In the genomic region with DNA sequence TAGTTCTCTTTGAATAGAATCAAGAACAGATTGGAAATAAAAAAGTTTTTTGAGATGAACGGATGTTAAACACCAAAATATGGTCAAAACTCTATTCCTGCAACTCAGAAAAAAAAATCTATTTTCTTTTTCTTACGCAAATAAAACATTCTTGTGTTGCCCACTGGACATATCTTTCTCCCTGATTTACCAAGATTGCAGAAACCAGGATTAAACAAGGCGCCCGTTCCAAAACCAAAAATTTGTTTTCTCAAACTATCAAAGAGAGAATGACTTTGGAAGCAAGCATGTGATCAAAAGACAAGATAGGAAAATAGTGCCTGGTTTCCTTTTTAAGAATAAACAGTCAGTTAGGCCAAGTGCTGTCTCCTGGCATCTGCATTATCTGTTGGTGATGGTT, we compare ENCODE assay signal across 14 cellular contexts.
A peak's percentile ranks its signal among the peaks of the same experiment; 100 is the strongest.
DNase-seq lines count a peak whose midpoint lies in the region; ATAC-seq and TF ChIP-seq lines count a peak whose summit lies in the region.
"Had no signal": no experiment of that assay in that cellular context is flagged by ENCODE, and none has a peak within 500 bp of the region (broad histone marks: within the 10 kb centered on the region; RNA-seq: fewer than 3 reads in every experiment).

No MANE protein-coding gene starts in this region.

- peaks cover 32% of the 10 kb centered on the region for H3K4me1 Mint-ChIP-seq in stimulated activated effector memory CD8-positive, alpha-beta T cell treated with anti-CD3 and anti-CD28 coated beads, Interleukin-12 subunit alpha, Interleukin-12 subunit beta, amount 100 ng/mL, for 72 hours
- H3K4me1 Mint-ChIP-seq in T-helper 17 cell, result peaks cover 9% of the 10 kb centered on the region

- no peaks in the 10 kb centered on the region for H3K36me3 Mint-ChIP-seq in stimulated activated effector memory CD8-positive, alpha-beta T cell treated with anti-CD3 and anti-CD28 coated beads, Interleukin-12 subunit alpha, Interleukin-12 subunit beta, amount 100 ng/mL, for 72 hours
- no peaks in the 10 kb centered on the region for H3K36me3 Mint-ChIP-seq in T-helper 17 cell (ENCODE audit: low read depth)
- H3K36me3 Mint-ChIP-seq: CD4-positive, CD25-positive, alpha-beta regulatory T cell had no signal

- no peaks in the 10 kb centered on the region for H3K9me2 ChIP-seq in SK-N-SH
- no peaks in the 10 kb centered on the region for H3K9me2 ChIP-seq in GM23248 (ENCODE audit: insufficient read depth)

- H3K9me3 ChIP-seq in SK-N-SH, result no peaks in the 10 kb centered on the region
- no peaks in the 10 kb centered on the region for H3K9me3 ChIP-seq in GM23248 (ENCODE audit: low read depth)
- peaks cover 0 to 5% (median 3%) of the 10 kb centered on the region in 4 donors for H3K9me3 ChIP-seq in esophagus muscularis mucosa
- no peaks in the 10 kb centered on the region for H3K9me3 ChIP-seq in T-helper 17 cell (ENCODE audit: control insufficient read depth, low read length, poor library complexity, severe bottlenecking)

- CTCF ChIA-PET in SK-N-SH (lab: Yijun Ruan, JAX), result interaction anchor here (1.3 kb wide), 1 partner anchor 28 kb away, joined by 3 read pairs; no protein-coding TSS in a partner anchor

- TF ChIP-seq EP300 in SK-N-SH (IDR thresholded peaks at IDR 0.05; ENCODE audit: borderline replicate concordance in 1 of 2, low read depth in 1 of 2, low read length in 1 of 2) (no peak), esophagus muscularis mucosa (IDR thresholded peaks at IDR 0.05) (no peak)

- H3K4me1 ChIP-seq in SK-N-SH (ENCODE audit: control insufficient read depth in 1 of 2, insufficient read depth in 2 of 2, low read depth in 1 of 2, low read length in 1 of 2) (no peaks in the 10 kb centered on the region; a peak in 1 of 4 replicates), GM23248 (ENCODE audit: insufficient read depth) (peaks cover 13% of the 10 kb centered on the region; the same call in 1 of the 2 replicates), esophagus muscularis mucosa (no peaks in the 10 kb centered on the region)

- in situ Hi-C loops in GM23248 (cut with MboI), result no loop called here

- ATAC-seq in SK-N-SH treated with all-trans-retinoic acid at 6 μM for 48 hours, result no peak
- no peak for ATAC-seq in stimulated activated effector memory CD8-positive, alpha-beta T cell treated with anti-CD3 and anti-CD28 coated beads, Interleukin-12 subunit alpha, Interleukin-12 subunit beta, amount 100 ng/mL, for 72 hours
- ATAC-seq in T-helper 17 cell, result no peak
- ATAC-seq in HG03521 (IDR thresholded peaks at IDR 0.05; ENCODE audit: unreplicated experiment), result no peak

- H3K4me2 ChIP-seq in SK-N-SH (peak overlapping the region; percentile 29; the same call in 1 of the 2 replicates), GM23248 (ENCODE audit: unreplicated experiment) (no peak overlapping the region)

- intact Hi-C loops in esophagus muscularis mucosa (cut with DNase I), result no loop called here

- POLR2A ChIA-PET in SK-N-SH (lab: Yijun Ruan, JAX), result no interaction called here

- no peaks in the 10 kb centered on the region for H4K20me1 ChIP-seq in SK-N-SH (ENCODE audit: insufficient read depth)
- no peaks in the 10 kb centered on the region for H4K20me1 ChIP-seq in GM23248 (ENCODE audit: insufficient read depth)
- H4K20me1 ChIP-seq: BLaER1 had no signal

- H3K4me3 ChIP-seq in SK-N-SH (ENCODE audit: low read depth in 2 of 2, low read length in 1 of 2) (no peak overlapping the region), GM23248 (no peak overlapping the region), esophagus muscularis mucosa (no peak overlapping the region)
- H3K4me3 ChIP-seq: BLaER1 had no signal

- no peak for TF ChIP-seq RAD21 in SK-N-SH (IDR thresholded peaks at IDR 0.05; ENCODE audit: low read length)

- WGBS in SK-N-SH (ENCODE audit: low lambda C conversion rate), result 37% methylated on average over 4 of the region's 4 CpGs
- 50 to 51% methylated on average over 4 of the region's 4 CpGs for WGBS in GM23248 (ENCODE audit: low coverage in 1 of 2, low lambda C conversion rate in 2 of 2, missing lambda C conversion rate in 2 of 2), 2 experiments
- 66% methylated on average over 4 of the region's 4 CpGs for WGBS in esophagus muscularis mucosa

- no peak overlapping the region for H3K4me3 Mint-ChIP-seq in stimulated activated effector memory CD8-positive, alpha-beta T cell treated with anti-CD3 and anti-CD28 coated beads, Interleukin-12 subunit alpha, Interleukin-12 subunit beta, amount 100 ng/mL, for 72 hours
- no peak overlapping the region for H3K4me3 Mint-ChIP-seq in T-helper 17 cell
- H3K4me3 Mint-ChIP-seq: CD4-positive, CD25-positive, alpha-beta regulatory T cell; HFFc6 had no signal

- TF ChIP-seq CTCF in SK-N-SH (IDR thresholded peaks at IDR 0.05), result no peak
- TF ChIP-seq CTCF in esophagus muscularis mucosa (IDR thresholded peaks at IDR 0.05), result no peak

- H3K9ac ChIP-seq in SK-N-SH (no peak overlapping the region), GM23248 (no peak overlapping the region)
- H3K9ac ChIP-seq: BLaER1 had no signal

- no peak for DNase-seq in SK-N-SH
- DNase-seq in GM23248, result no peak
- peak; percentile 10 for DNase-seq in esophagus muscularis mucosa (ENCODE audit: extremely low spot score)
- DNase-seq in stimulated activated effector memory CD8-positive, alpha-beta T cell treated with anti-CD3 and anti-CD28 coated beads, Interleukin-12 subunit alpha, Interleukin-12 subunit beta, amount 100 ng/mL, for 72 hours (ENCODE audit: low spot score in 2 of 2), result no peak
- no peak for DNase-seq in T-helper 17 cell
- no peak for DNase-seq in SKM-1 (lab: John Stamatoyannopoulos, UW; ENCODE audit: unreplicated experiment)
- DNase-seq: CD4-positive, CD25-positive, alpha-beta regulatory T cell; DMS53; HCEC 1CT; HFFc6 had no signal

- H3K27ac Mint-ChIP-seq in stimulated activated effector memory CD8-positive, alpha-beta T cell treated with anti-CD3 and anti-CD28 coated beads, Interleukin-12 subunit alpha, Interleukin-12 subunit beta, amount 100 ng/mL, for 72 hours, result peak overlapping the region; percentile 56
- no peak overlapping the region for H3K27ac Mint-ChIP-seq in T-helper 17 cell
- H3K27ac Mint-ChIP-seq: CD4-positive, CD25-positive, alpha-beta regulatory T cell; HFFc6 had no signal

- no peak overlapping the region for H2AFZ ChIP-seq in SK-N-SH (ENCODE audit: low read depth)
- 0 out of 2 replicates have a peak overlapping the region, but pooled peaks have one; percentile 78 for H2AFZ ChIP-seq in GM23248

- no peaks in the 10 kb centered on the region for H3K27me3 ChIP-seq in SK-N-SH (ENCODE audit: insufficient read depth)
- no peaks in the 10 kb centered on the region for H3K27me3 ChIP-seq in GM23248 (replicated peaks; ENCODE audit: insufficient read depth)
- H3K27me3 ChIP-seq in esophagus muscularis mucosa, result no peaks in the 10 kb centered on the region
- H3K27me3 ChIP-seq: BLaER1 had no signal

- peaks cover 3% of the 10 kb centered on the region for H3K9me3 Mint-ChIP-seq in stimulated activated effector memory CD8-positive, alpha-beta T cell treated with anti-CD3 and anti-CD28 coated beads, Interleukin-12 subunit alpha, Interleukin-12 subunit beta, amount 100 ng/mL, for 72 hours

- H3K27ac ChIP-seq in SK-N-SH (ENCODE audit: low read depth in 2 of 2, low read length in 1 of 2) (no peak overlapping the region), GM23248 (no peak overlapping the region), esophagus muscularis mucosa (replicated peaks in 1 of 4) (no peak overlapping the region)
- H3K27ac ChIP-seq: 22Rv1 had no signal

- H3K79me2 ChIP-seq in SK-N-SH (ENCODE audit: insufficient read depth) (no peaks in the 10 kb centered on the region), GM23248 (ENCODE audit: insufficient read depth) (no peaks in the 10 kb centered on the region)

- no peak for TF ChIP-seq POLR2A in esophagus muscularis mucosa (IDR thresholded peaks at IDR 0.05; ENCODE audit: low read depth)

- H3K36me3 ChIP-seq in SK-N-SH (replicated peaks in 1 of 2; ENCODE audit: control insufficient read depth in 1 of 2, insufficient read depth in 2 of 2, low read length in 1 of 2), result no peaks in the 10 kb centered on the region
- no peaks in the 10 kb centered on the region for H3K36me3 ChIP-seq in GM23248 (ENCODE audit: low read depth)
- H3K36me3 ChIP-seq in esophagus muscularis mucosa, result no peaks in the 10 kb centered on the region
- H3K36me3 ChIP-seq: BLaER1 had no signal

- H3K27me3 Mint-ChIP-seq in T-helper 17 cell, result no peaks in the 10 kb centered on the region

- H3F3A ChIP-seq in SK-N-SH (replicated peaks; ENCODE audit: insufficient read depth) (no peaks in the 10 kb centered on the region), GM23248 (ENCODE audit: insufficient read depth) (no peaks in the 10 kb centered on the region)

TF ChIP-seq in SK-N-SH, 30 proteins besides CTCF, POLR2A, EP300 and RAD21 (continues in another document):
- TF ChIP-seq RXRA (IDR thresholded peaks at IDR 0.05; ENCODE audit: borderline replicate concordance, low read depth), result no peak
- no peak for TF ChIP-seq RFX5 (IDR thresholded peaks at IDR 0.05; ENCODE audit: low read length)

TF ChIP-seq in SK-N-SH treated with all-trans-retinoic acid at 6 μM for 48 hours, 23 proteins besides CTCF, POLR2A, EP300 and RAD21 (continues in another document):
- TF ChIP-seq ESRRG (CRISPR knock-in tag; IDR thresholded peaks at IDR 0.05) (no peak), ZFP30 (CRISPR knock-in tag; IDR thresholded peaks at IDR 0.05) (no peak), SNAI2 (CRISPR knock-in tag; IDR thresholded peaks at IDR 0.05) (no peak), ISL1 (CRISPR knock-in tag; IDR thresholded peaks at IDR 0.05) (no peak), TCF4 (CRISPR knock-in tag; IDR thresholded peaks at IDR 0.05; ENCODE audit: borderline replicate concordance) (no peak), OSR1 (CRISPR knock-in tag; IDR thresholded peaks at IDR 0.05) (no peak), ZFP3 (CRISPR knock-in tag; IDR thresholded peaks at IDR 0.05) (no peak)
- TF ChIP-seq, protein P1, sequence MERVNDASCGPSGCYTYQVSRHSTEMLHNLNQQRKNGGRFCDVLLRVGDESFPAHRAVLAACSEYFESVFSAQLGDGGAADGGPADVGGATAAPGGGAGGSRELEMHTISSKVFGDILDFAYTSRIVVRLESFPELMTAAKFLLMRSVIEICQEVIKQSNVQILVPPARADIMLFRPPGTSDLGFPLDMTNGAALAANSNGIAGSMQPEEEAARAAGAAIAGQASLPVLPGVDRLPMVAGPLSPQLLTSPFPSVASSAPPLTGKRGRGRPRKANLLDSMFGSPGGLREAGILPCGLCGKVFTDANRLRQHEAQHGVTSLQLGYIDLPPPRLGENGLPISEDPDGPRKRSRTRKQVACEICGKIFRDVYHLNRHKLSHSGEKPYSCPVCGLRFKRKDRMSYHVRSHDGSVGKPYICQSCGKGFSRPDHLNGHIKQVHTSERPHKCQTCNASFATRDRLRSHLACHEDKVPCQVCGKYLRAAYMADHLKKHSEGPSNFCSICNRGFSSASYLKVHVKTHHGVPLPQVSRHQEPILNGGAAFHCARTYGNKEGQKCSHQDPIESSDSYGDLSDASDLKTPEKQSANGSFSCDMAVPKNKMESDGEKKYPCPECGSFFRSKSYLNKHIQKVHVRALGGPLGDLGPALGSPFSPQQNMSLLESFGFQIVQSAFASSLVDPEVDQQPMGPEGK (CRISPR knock-in tag; IDR thresholded peaks at IDR 0.05; ENCODE audit: borderline replicate concordance), result no peak
